Comparison of ENCODE assay signal across 19 cellular contexts in the genomic region with DNA sequence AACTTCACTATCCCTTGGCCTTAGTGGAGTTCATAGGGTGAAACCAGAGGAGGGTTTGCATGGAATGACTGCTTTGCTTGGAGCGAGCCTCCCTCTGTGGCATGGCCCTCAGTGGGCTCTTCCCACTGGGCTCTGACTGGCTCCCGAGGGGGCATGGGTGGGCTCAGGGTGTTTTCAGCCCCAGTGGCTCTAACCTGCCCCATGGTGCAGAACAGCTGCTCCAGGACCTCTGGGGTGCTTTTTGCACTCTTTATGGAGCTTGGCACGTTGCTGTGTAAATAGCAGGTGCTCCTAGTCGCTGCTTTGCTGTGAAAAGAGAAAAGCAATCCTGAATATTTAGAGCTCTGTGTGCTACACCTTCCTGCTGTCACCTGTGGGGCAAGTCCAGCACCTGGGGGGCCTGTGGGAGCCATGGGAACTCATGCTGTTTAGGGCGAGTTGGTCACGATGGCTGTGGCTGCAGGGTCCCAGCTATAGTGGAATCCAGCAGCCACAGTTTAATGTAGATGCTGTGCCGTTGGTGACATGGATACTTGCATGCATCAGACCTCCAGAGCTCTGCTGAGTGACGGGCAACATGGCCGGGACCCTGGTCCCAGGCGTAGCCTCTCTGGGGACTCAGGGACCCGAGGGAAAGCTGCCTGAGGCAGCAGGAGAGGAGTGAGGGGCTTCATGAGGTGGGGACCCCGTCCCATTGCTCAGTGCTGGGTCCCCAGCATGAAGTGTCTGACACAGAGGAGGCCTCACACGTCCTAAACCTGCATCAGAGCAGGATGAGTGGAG.
"Had no signal": no experiment of that assay in that cellular context is flagged by ENCODE, and none has a peak within 500 bp of the region (broad histone marks: within the 10 kb centered on the region; RNA-seq: fewer than 3 reads in every experiment).

No MANE protein-coding gene starts in this region.

- H3K36me3 ChIP-seq: ascending aorta, breast epithelium, neutrophil had no signal

- H3K4me3 ChIP-seq: ascending aorta, breast epithelium had no signal

- H3K9ac ChIP-seq: parathyroid adenoma had no signal

- H3K27me3 ChIP-seq: ascending aorta, breast epithelium had no signal

- H3K4me1 ChIP-seq: ascending aorta, breast epithelium, parathyroid adenoma had no signal

- ATAC-seq: activated T-helper 17 cell treated with anti-CD3 and anti-CD28 coated beads, Interleukin-2, amount 50 U/mL, for 72 hours; left lobe of liver; naive thymus-derived CD8-positive, alpha-beta T cell; stimulated activated naive B cell treated with anti-CD40 and anti-IgM and Interleukin-4, amounts not matched to agents 10 μg/mL and 1 μg/mL and 100 μg/mL, for 72 hours had no signal

- DNase-seq: activated CD4-positive, alpha-beta T cell treated with anti-CD3 and anti-CD28 coated beads for 1 hour; activated CD4-positive, alpha-beta T cell treated with anti-CD3 and anti-CD28 coated beads, Interleukin-2, amount 50 U/mL, for 4 hours; activated naive CD4-positive, alpha-beta T cell treated with anti-CD3 and anti-CD28 coated beads, Interleukin-2, amount 10 ng/mL, durations not matched to agents 7 days and 5 days; effector memory CD4-positive, alpha-beta T cell; islet precursor cell; mammary epithelial cell; stimulated activated CD4-positive, alpha-beta T cell treated with anti-CD3 and anti-CD28 coated beads, Interleukin-4, amount 100 ng/mL, for 1 hour; stimulated activated naive B cell treated with anti-CD40 and anti-IgM and Interleukin-4, amounts not matched to agents 10 μg/mL and 1 μg/mL and 100 μg/mL, for 72 hours; substantia nigra; T-helper 1 cell; trophoblast cell had no signal

- H2AFZ ChIP-seq: parathyroid adenoma had no signal

- H3K27ac ChIP-seq: ascending aorta, breast epithelium, neutrophil, parathyroid adenoma, VCaP had no signal

- H3K79me2 ChIP-seq: parathyroid adenoma had no signal

- H3K9me3 ChIP-seq: ascending aorta, breast epithelium, neutrophil had no signal
